Comparison of ENCODE assay signal across 5 cellular contexts in genomic region chr13:73387318-73387717, GRCh38.
"Had no signal": no experiment of that assay in that cellular context is flagged by ENCODE, and none has a peak within 500 bp of the region (broad histone marks: within the 10 kb centered on the region; RNA-seq: fewer than 3 reads in every experiment).

No MANE protein-coding gene starts in this region.

- DNase-seq: H9, HCEC 1CT, IMR-90 had no signal

- H3K4me3 ChIP-seq: GM23338, K562 had no signal

- ATAC-seq: GM23338, K562 had no signal
